In the genomic region with DNA sequence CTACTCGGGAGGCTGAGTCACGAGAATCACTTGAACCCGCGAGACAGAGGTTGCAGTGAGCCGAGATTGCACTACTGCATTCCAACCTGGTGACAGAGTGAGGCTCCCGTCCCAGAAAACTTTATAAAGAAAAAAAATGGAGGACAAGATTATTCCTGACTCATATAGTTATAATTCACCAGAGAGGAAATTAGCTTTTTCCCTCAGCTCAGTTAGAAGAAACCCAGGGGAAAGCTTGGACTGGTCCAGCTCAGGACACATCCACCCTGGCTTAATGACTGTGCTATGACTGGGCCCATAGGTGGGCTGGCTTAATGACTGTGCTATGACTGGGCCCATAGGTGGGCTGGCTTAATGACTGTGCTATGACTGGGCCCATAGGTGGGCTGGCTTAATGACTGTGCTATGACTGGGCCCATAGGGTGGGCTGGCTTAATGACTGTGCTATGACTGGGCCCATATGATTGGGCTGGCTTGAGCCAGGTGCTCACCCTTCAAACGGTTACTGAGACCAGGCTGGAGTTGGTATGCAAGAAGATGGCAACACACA, we compare ENCODE assay signal across 7 cellular contexts. TPM values are rescaled to one million over a fixed set of nuclear protein-coding genes. Genes with fewer than 3 reads are reported as not detected.
DNase-seq lines count a peak whose midpoint lies in the region; ATAC-seq and TF ChIP-seq lines count a peak whose summit lies in the region.
"Not testable (repeated sequence)": the region's sequence is repeated elsewhere in the genome, so short reads cannot be mapped to it uniquely, and the experiment has no call there.

No MANE protein-coding gene starts in this region.

- ATAC-seq in CD4-positive, alpha-beta T cell (ENCODE audit: poor library complexity): not testable (repeated sequence)
- peak; percentile 58 to 60 for ATAC-seq in activated T-cell treated with anti-CD3 and anti-CD28 coated beads, Interleukin-2, amount 50 U/mL, for 72 hours (replicated peaks in 1 of 2)

- intact Hi-C loops in CD4-positive, alpha-beta T cell (cut with DNase I, micrococcal nuclease): not testable (repeated sequence)

- not testable (repeated sequence) for H3K4me1 Mint-ChIP-seq in CD4-positive, alpha-beta T cell (ENCODE audit: low read depth); neural crest cell
- H3K4me1 Mint-ChIP-seq in HFFc6 (ENCODE audit: low read depth): peaks cover 38% of the 10 kb centered on the region
- peaks cover 25% of the 10 kb centered on the region for H3K4me1 Mint-ChIP-seq in activated T-cell treated with anti-CD3 and anti-CD28 coated beads, Interleukin-2, amount 50 U/mL, for 72 hours (ENCODE audit: low read depth)
- peaks cover 18% of the 10 kb centered on the region for H3K4me1 Mint-ChIP-seq in chondrocyte (ENCODE audit: low read depth)

- not testable (repeated sequence) for H3K27ac Mint-ChIP-seq in CD4-positive, alpha-beta T cell; activated T-cell treated with anti-CD3 and anti-CD28 coated beads, Interleukin-2, amount 50 U/mL, for 72 hours; neural crest cell (ENCODE audit: unreplicated experiment)
- H3K27ac Mint-ChIP-seq in HFFc6: peak overlapping the region; percentile 97
- H3K27ac Mint-ChIP-seq in chondrocyte (ENCODE audit: unreplicated experiment): peak overlapping the region; percentile 96

- not testable (repeated sequence) for H3K9me3 ChIP-seq in CD4-positive, alpha-beta T cell (ENCODE audit: control insufficient read depth, low read length)

- peak overlapping the region; percentile 51 for H3K4me3 Mint-ChIP-seq in CD4-positive, alpha-beta T cell
- peak overlapping the region; percentile 82 for H3K4me3 Mint-ChIP-seq in HFFc6
- H3K4me3 Mint-ChIP-seq in activated T-cell treated with anti-CD3 and anti-CD28 coated beads, Interleukin-2, amount 50 U/mL, for 72 hours; chondrocyte (ENCODE audit: unreplicated experiment): not testable (repeated sequence)
- H3K4me3 Mint-ChIP-seq in neural crest cell: peak overlapping the region; percentile 24

- H3K27me3 ChIP-seq in CD4-positive, alpha-beta T cell (ENCODE audit: control insufficient read depth, insufficient read depth, low read length): peaks cover 10% of the 10 kb centered on the region

- H3K36me3 Mint-ChIP-seq in CD4-positive, alpha-beta T cell (ENCODE audit: low read depth); HFFc6 (ENCODE audit: low read depth); activated T-cell treated with anti-CD3 and anti-CD28 coated beads, Interleukin-2, amount 50 U/mL, for 72 hours (ENCODE audit: insufficient read depth in 2 of 2); chondrocyte (ENCODE audit: low read depth); neural crest cell (ENCODE audit: low read depth): not testable (repeated sequence)

- not testable (repeated sequence) for H3K4me3 ChIP-seq in fibroblast of pulmonary artery (replicated peaks; ENCODE audit: low read depth, low read length)

- POLR2A ChIA-PET in CD4-positive, alpha-beta T cell (lab: Charles Lee): not testable (repeated sequence)

- TF ChIP-seq CTCF in CD4-positive, alpha-beta T cell (IDR thresholded peaks at IDR 0.05); HFFc6 (IDR thresholded peaks at IDR 0.05); chondrocyte (IDR thresholded peaks at IDR 0.05); fibroblast of pulmonary artery (IDR thresholded peaks at IDR 0.05; ENCODE audit: low read length, missing control alignments); neural crest cell (conservative IDR thresholded peaks at IDR 0.05): not testable (repeated sequence)

- DNase-seq in CD4-positive, alpha-beta T cell; chondrocyte (ENCODE audit: low spot score); neural crest cell (ENCODE audit: low read depth, low spot score): not testable (repeated sequence)
- DNase-seq in HFFc6 (peak; percentile 96), RKO (ENCODE audit: low spot score) (peak; percentile 100), fibroblast of pulmonary artery (ENCODE audit: low read depth) (peak; percentile 78)
- DNase-seq in activated T-cell treated with anti-CD3 and anti-CD28 coated beads, Interleukin-2, amount 50 U/mL, for 72 hours: peak; percentile 40 to 42

- H3K9me3 Mint-ChIP-seq in CD4-positive, alpha-beta T cell; HFFc6; activated T-cell treated with anti-CD3 and anti-CD28 coated beads, Interleukin-2, amount 50 U/mL, for 72 hours; chondrocyte (ENCODE audit: low read depth); neural crest cell: not testable (repeated sequence)

- not testable (repeated sequence) for H3K27ac ChIP-seq in CD4-positive, alpha-beta T cell (ENCODE audit: low read depth, low read length)

- CTCF ChIA-PET in CD4-positive, alpha-beta T cell (lab: Charles Lee): not testable (repeated sequence)

- H3K27me3 Mint-ChIP-seq in CD4-positive, alpha-beta T cell: peaks cover 26% of the 10 kb centered on the region
- not testable (repeated sequence) for H3K27me3 Mint-ChIP-seq in HFFc6 (ENCODE audit: insufficient read depth); chondrocyte (ENCODE audit: low read depth)
- peaks cover 24% of the 10 kb centered on the region for H3K27me3 Mint-ChIP-seq in activated T-cell treated with anti-CD3 and anti-CD28 coated beads, Interleukin-2, amount 50 U/mL, for 72 hours (ENCODE audit: low read depth)
- peaks cover 56% of the 10 kb centered on the region for H3K27me3 Mint-ChIP-seq in neural crest cell (ENCODE audit: low read depth)

RNA-seq across cellular contexts. Expression of gene ZNF212, which starts 5.7 kb away (rescaled TPM):
- total RNA-seq in CD4-positive, alpha-beta T cell: 10 to 100 TPM; 12.1 to 13.2 TPM
- total RNA-seq in HFFc6 (2021; fragmentation: NEBNext Ultra II Directional; extraction: Animal tissue kit (Norgen Biotek cat#: 25700)): 1 to 10 TPM; 6.2 to 8.2 (median 6.3) TPM
- total RNA-seq in activated T-cell treated with anti-CD3 and anti-CD28 coated beads, Interleukin-2, amount 50 U/mL, for 72 hours: 10 to 100 TPM; 18.7 to 28.0 TPM
- total RNA-seq in chondrocyte (7.9 to 10.5 TPM (median 7.9 TPM) in 3 replicates), neural crest cell (15.8 and 15.9 TPM in 2 replicates)

RNA-seq across cellular contexts. Expression of gene ZNF783, which starts 28.3 kb away (rescaled TPM):
- 10 to 100 TPM; 27.6 to 29.0 TPM for total RNA-seq in CD4-positive, alpha-beta T cell
- 1 to 10 TPM; 7.8 to 8.9 (median 8.5) TPM for total RNA-seq in HFFc6 (2021; fragmentation: NEBNext Ultra II Directional; extraction: Animal tissue kit (Norgen Biotek cat#: 25700))
- 10 to 100 TPM; 28.4 to 32.4 TPM for total RNA-seq in activated T-cell treated with anti-CD3 and anti-CD28 coated beads, Interleukin-2, amount 50 U/mL, for 72 hours
- total RNA-seq in chondrocyte (19.0 to 22.8 TPM (median 19.9 TPM) in 3 replicates), neural crest cell (15.3 and 18.0 TPM in 2 replicates)

RNA-seq across cellular contexts. Expression of gene ZNF282, which starts 38.4 kb away (rescaled TPM):
- 10 to 100 TPM; 13.3 to 15.6 TPM for total RNA-seq in CD4-positive, alpha-beta T cell
- 10 to 100 TPM; 18.6 to 23.6 (median 21.0) TPM for total RNA-seq in HFFc6 (2021; fragmentation: NEBNext Ultra II Directional; extraction: Animal tissue kit (Norgen Biotek cat#: 25700))
- 100 to 1,000 TPM in 1 of 2 donors, 10 to 100 TPM in 1; 59.5 to 161 TPM for total RNA-seq in activated T-cell treated with anti-CD3 and anti-CD28 coated beads, Interleukin-2, amount 50 U/mL, for 72 hours
- 24.5 to 26.3 TPM (median 24.9 TPM) in 3 replicates for total RNA-seq in chondrocyte
- 31.8 TPM in 2 replicates for total RNA-seq in neural crest cell
